In genomic region chr12:117141097-117141898, GRCh38 we compare ENCODE assay signal across 15 cellular contexts. TPM values are rescaled to one million over a fixed set of nuclear protein-coding genes. Genes with fewer than 3 reads are reported as not detected.
DNase-seq lines count a peak whose midpoint lies in the region; TF ChIP-seq lines count a peak whose summit lies in the region.
"Had no signal": no experiment of that assay in that cellular context is flagged by ENCODE, and none has a peak within 500 bp of the region (broad histone marks: within the 10 kb centered on the region; RNA-seq: fewer than 3 reads in every experiment).

No MANE protein-coding gene starts in this region.

- no peak for TF ChIP-seq POLR2A in erythroblast (IDR thresholded peaks at IDR 0.05; ENCODE audit: low read length)

- peaks cover 0 to 4% (median 0%) of the 10 kb centered on the region in 3 donors for H3K4me1 ChIP-seq in skeletal muscle tissue (ENCODE audit: control insufficient read depth in 3 of 3, insufficient read depth in 3 of 3, low read length in 3 of 3)
- H3K4me1 ChIP-seq: BLaER1 had no signal

- H3K4me3 ChIP-seq in skeletal muscle tissue (ENCODE audit: low read length in 3 of 3): no peak overlapping the region
- H3K4me3 ChIP-seq: BLaER1, suprapubic skin had no signal

- H3K27ac ChIP-seq in VCaP (peak overlapping the region; percentile 93), skeletal muscle tissue (ENCODE audit: low read depth, low read length) (no peak overlapping the region)
- H3K27ac ChIP-seq: BLaER1, suprapubic skin had no signal

- peaks cover 19 to 28% (median 25%) of the 10 kb centered on the region in 3 donors for H3K36me3 ChIP-seq in skeletal muscle tissue (ENCODE audit: control insufficient read depth in 3 of 3, insufficient read depth in 3 of 3, low read length in 3 of 3)

- DNase-seq in DMS79 treated with DMSO at 0.1 percent for 48 hours (lab: John Stamatoyannopoulos, UW) (peak; percentile 78), NCI-H1417 (lab: John Stamatoyannopoulos, UW) (peak; percentile 74 to 94 (median 76)), erythroblast (lab: John Stamatoyannopoulos, UW) (no peak), HCEC 1CT (no peak)
- DNase-seq in activated effector memory CD4-positive, alpha-beta T cell treated with anti-CD3 and anti-CD28 coated beads, Interleukin-2, amount 50 U/mL, for 16 hours: no peak
- DNase-seq: amniotic stem cell; H9; retina; SK-N-SH; stimulated activated CD4-positive, alpha-beta T cell treated with anti-CD3 and anti-CD28 coated beads, Interleukin-1b, Interleukin-23, amount 100 ng/mL, for 48 hours had no signal

- no peaks in the 10 kb centered on the region for H3K9me3 ChIP-seq in skeletal muscle tissue (ENCODE audit: control insufficient read depth in 3 of 3, low read length in 3 of 3)
- H3K9me3 ChIP-seq: BLaER1, SK-N-SH, suprapubic skin had no signal

- peak overlapping the region in 2 of 3 donors; percentile 3 to 4 for H3K9ac ChIP-seq in skeletal muscle tissue (ENCODE audit: low read depth in 1 of 3, low read length in 3 of 3)
- H3K9ac ChIP-seq: BLaER1, SK-N-SH had no signal

- no peak for TF ChIP-seq CTCF in VCaP (conservative IDR thresholded peaks at IDR 0.05)

- no peaks in the 10 kb centered on the region for H3K27me3 ChIP-seq in skeletal muscle tissue (ENCODE audit: control insufficient read depth in 3 of 3, insufficient read depth in 3 of 3, low read length in 3 of 3)
- H3K27me3 ChIP-seq: BLaER1, suprapubic skin had no signal

RNA-seq across cellular contexts. Expression of gene TESC, which starts 42.1 kb away (rescaled TPM):
- 13.6 TPM for total RNA-seq in skeletal muscle tissue
- total RNA-seq: fibroblast of villous mesenchyme had no signal

RNA-seq across cellular contexts. Expression of gene FBXO21, which starts 49.0 kb away (rescaled TPM):
- 37.6 TPM for total RNA-seq in skeletal muscle tissue

Comparison
In these comparisons a context has a peak if more than half of its experiments do, and no peak if none do; other contexts are left out.
1. DNase-seq: peak in DMS79 treated with DMSO at 0.1 percent for 48 hours (single experiment) and NCI-H1417 (3 of 3); none in erythroblast (0 of 2), activated effector memory CD4-positive, alpha-beta T cell treated with anti-CD3 and anti-CD28 coated beads, Interleukin-2, amount 50 U/mL, for 16 hours (single experiment) and HCEC 1CT (single experiment).